10 cellular contexts compared by ENCODE assay signal in the genomic region with DNA sequence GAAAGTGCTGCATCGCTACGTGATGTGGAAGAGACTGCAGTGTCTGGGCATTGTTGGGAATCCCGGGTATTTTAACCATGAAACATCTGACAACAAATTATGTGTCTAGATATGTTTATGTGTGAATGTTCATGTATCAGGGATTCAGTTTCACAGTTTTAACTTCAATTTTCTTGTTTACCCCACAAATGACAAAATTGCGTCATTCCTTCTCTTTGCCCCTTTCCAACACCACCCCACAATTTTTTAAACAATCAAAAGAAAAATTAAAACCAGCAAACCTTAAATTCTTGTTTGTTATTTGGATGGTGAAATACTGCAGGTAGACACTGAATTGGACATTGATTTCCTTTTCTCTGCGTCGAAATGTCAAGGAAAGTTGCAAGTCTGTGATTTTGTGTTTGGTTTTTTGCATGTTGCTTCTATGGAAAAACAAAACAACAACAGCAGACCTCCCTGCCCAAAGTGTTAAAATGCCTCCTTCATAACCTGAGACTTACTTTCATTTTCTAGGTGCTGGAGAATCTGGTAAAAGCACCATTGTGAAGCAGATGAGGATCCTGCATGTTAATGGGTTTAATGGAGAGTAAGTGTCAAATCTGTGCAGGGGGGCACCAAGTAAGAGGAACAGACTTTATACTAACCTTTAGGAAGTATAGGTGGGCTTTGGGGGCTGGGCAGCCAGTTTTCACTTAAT. TPM values are rescaled to one million over a fixed set of nuclear protein-coding genes. Genes with fewer than 3 reads are reported as not detected.
DNase-seq lines count a peak whose midpoint lies in the region; ATAC-seq and TF ChIP-seq lines count a peak whose summit lies in the region.
"Had no signal": no experiment of that assay in that cellular context is flagged by ENCODE, and none has a peak within 500 bp of the region (broad histone marks: within the 10 kb centered on the region; RNA-seq: fewer than 3 reads in every experiment).

No MANE protein-coding gene starts in this region.

- no peaks in the 10 kb centered on the region for H3K36me3 ChIP-seq in hepatocyte (replicated peaks; ENCODE audit: insufficient read depth, low read depth)
- H3K36me3 ChIP-seq in stomach smooth muscle (ENCODE audit: control insufficient read depth in 2 of 2, insufficient read depth in 2 of 2, low read length in 2 of 2): peaks cover 0 to 2% of the 10 kb centered on the region in 2 donors

- no peak overlapping the region for H2AFZ ChIP-seq in hepatocyte

- no peaks in the 10 kb centered on the region for H3K27me3 Mint-ChIP-seq in activated T-cell treated with anti-CD3 and anti-CD28 coated beads, Interleukin-2, amount 50 U/mL, for 24 hours
- no peaks in the 10 kb centered on the region for H3K27me3 Mint-ChIP-seq in activated CD8-positive, alpha-beta T cell treated with anti-CD3 and anti-CD28 coated beads for 36 hours

- H3K4me3 Mint-ChIP-seq in activated T-cell treated with anti-CD3 and anti-CD28 coated beads, Interleukin-2, amount 50 U/mL, for 24 hours: peak overlapping the region; percentile 91
- H3K4me3 Mint-ChIP-seq in activated CD8-positive, alpha-beta T cell treated with anti-CD3 and anti-CD28 coated beads for 36 hours: peak overlapping the region; percentile 99

- H3K9me3 Mint-ChIP-seq in activated T-cell treated with anti-CD3 and anti-CD28 coated beads, Interleukin-2, amount 50 U/mL, for 24 hours: no peaks in the 10 kb centered on the region
- H3K9me3 Mint-ChIP-seq in activated CD8-positive, alpha-beta T cell treated with anti-CD3 and anti-CD28 coated beads for 36 hours: no peaks in the 10 kb centered on the region

- H3K79me2 ChIP-seq in hepatocyte: peaks cover 85% of the 10 kb centered on the region

- H3K9me2 ChIP-seq in hepatocyte (replicated peaks; ENCODE audit: insufficient read depth): no peaks in the 10 kb centered on the region

- H3K9ac ChIP-seq in stomach smooth muscle (ENCODE audit: low read length in 2 of 2): peak overlapping the region in 1 of 2 donors; percentile 37

- H3K4me1 ChIP-seq in hepatocyte (ENCODE audit: insufficient read depth): peaks cover 52% of the 10 kb centered on the region
- H3K4me1 ChIP-seq in stomach smooth muscle (ENCODE audit: control insufficient read depth, insufficient read depth, low read length): peaks cover 62% of the 10 kb centered on the region

- DNase-seq in activated T-cell treated with anti-CD3 and anti-CD28 coated beads, Interleukin-2, amount 50 U/mL, for 24 hours: no peak
- no peak for DNase-seq in activated T-cell treated with anti-CD3 and anti-CD28 coated beads, Interleukin-2, amount 50 U/mL, for 1 hour
- no peak for DNase-seq in activated CD8-positive, alpha-beta T cell treated with anti-CD3 and anti-CD28 coated beads for 36 hours
- DNase-seq in hepatocyte (ENCODE audit: low spot score) (no peak), NCI-H510A treated with DMSO at 0.1 percent for 48 hours (lab: John Stamatoyannopoulos, UW) (no peak), C1 segment of cervical spinal cord (lab: John Stamatoyannopoulos, UW) (no peak), SKM-1 treated with dmso at 0.1 percent for 144 hours (lab: John Stamatoyannopoulos, UW; ENCODE audit: unreplicated experiment) (no peak)
- DNase-seq: effector CD8-positive, alpha-beta T cell had no signal

- intact Hi-C loops in activated CD8-positive, alpha-beta T cell treated with anti-CD3 and anti-CD28 coated beads for 36 hours (cut with micrococcal nuclease): no loop called here

- H3K27ac ChIP-seq in hepatocyte: peak overlapping the region; percentile 100
- no peak overlapping the region for H3K27ac ChIP-seq in stomach smooth muscle (ENCODE audit: low read length)

- H3K36me3 Mint-ChIP-seq in activated T-cell treated with anti-CD3 and anti-CD28 coated beads, Interleukin-2, amount 50 U/mL, for 24 hours (ENCODE audit: low read depth): peaks cover 79% of the 10 kb centered on the region
- peaks cover 64% of the 10 kb centered on the region for H3K36me3 Mint-ChIP-seq in activated CD8-positive, alpha-beta T cell treated with anti-CD3 and anti-CD28 coated beads for 36 hours (ENCODE audit: low read depth)

- peak overlapping the region; percentile 83 for H3K4me2 ChIP-seq in hepatocyte

- H3K27ac Mint-ChIP-seq in activated T-cell treated with anti-CD3 and anti-CD28 coated beads, Interleukin-2, amount 50 U/mL, for 24 hours: peak overlapping the region; percentile 95
- H3K27ac Mint-ChIP-seq in activated CD8-positive, alpha-beta T cell treated with anti-CD3 and anti-CD28 coated beads for 36 hours: peak overlapping the region; percentile 90

- no peaks in the 10 kb centered on the region for H3K9me3 ChIP-seq in hepatocyte (ENCODE audit: low read depth)
- no peaks in the 10 kb centered on the region for H3K9me3 ChIP-seq in stomach smooth muscle (ENCODE audit: control insufficient read depth in 2 of 2, low read length in 2 of 2)
- H3K9me3 ChIP-seq: tibial nerve had no signal

- peaks cover 69% of the 10 kb centered on the region for H3K4me1 Mint-ChIP-seq in activated T-cell treated with anti-CD3 and anti-CD28 coated beads, Interleukin-2, amount 50 U/mL, for 24 hours (ENCODE audit: low read depth)
- peaks cover 61% of the 10 kb centered on the region for H3K4me1 Mint-ChIP-seq in activated CD8-positive, alpha-beta T cell treated with anti-CD3 and anti-CD28 coated beads for 36 hours (ENCODE audit: low read depth)

- CTCF ChIA-PET in activated CD8-positive, alpha-beta T cell treated with anti-CD3 and anti-CD28 coated beads for 36 hours (lab: Charles Lee): no interaction called here

- peaks cover 75% of the 10 kb centered on the region for H4K20me1 ChIP-seq in hepatocyte (ENCODE audit: insufficient read depth, poor library complexity, severe bottlenecking)

- no peak for TF ChIP-seq CTCF in activated CD8-positive, alpha-beta T cell treated with anti-CD3 and anti-CD28 coated beads for 36 hours (IDR thresholded peaks at IDR 0.05)
- no peak for TF ChIP-seq CTCF in hepatocyte (IDR thresholded peaks at IDR 0.05; ENCODE audit: poor library complexity)

- no peaks in the 10 kb centered on the region for H3K27me3 ChIP-seq in hepatocyte
- no peaks in the 10 kb centered on the region for H3K27me3 ChIP-seq in stomach smooth muscle (ENCODE audit: control insufficient read depth in 1 of 2, insufficient read depth in 2 of 2, low read length in 2 of 2)
- H3K27me3 ChIP-seq: tibial nerve had no signal

- ATAC-seq in activated CD8-positive, alpha-beta T cell treated with anti-CD3 and anti-CD28 coated beads for 36 hours: no peak

- H3K4me3 ChIP-seq in hepatocyte (no peak overlapping the region), stomach smooth muscle (ENCODE audit: low read length in 2 of 2) (peak overlapping the region; percentile 13 to 47)
- H3K4me3 ChIP-seq: tibial nerve had no signal

- 45% methylated on average over 6 of the region's 6 CpGs for WGBS in hepatocyte (ENCODE audit: low lambda C conversion rate, missing lambda C conversion rate)

- POLR2A ChIA-PET in activated CD8-positive, alpha-beta T cell treated with anti-CD3 and anti-CD28 coated beads for 36 hours (lab: Charles Lee): no interaction called here

RNA-seq across cellular contexts. Expression of a gene that starts 42.7 kb away (rescaled TPM):
- total RNA-seq in activated CD8-positive, alpha-beta T cell treated with anti-CD3 and anti-CD28 coated beads for 36 hours: 100 to 1,000 TPM; 703 to 723 TPM
- 841 and 897 TPM in 2 replicates for total RNA-seq in hepatocyte
- 1,649 and 1,702 TPM in 2 replicates for polyA plus RNA-seq in hepatocyte

RNA-seq across cellular contexts. Expression of a gene that starts 44.5 kb away (rescaled TPM):
- total RNA-seq in activated CD8-positive, alpha-beta T cell treated with anti-CD3 and anti-CD28 coated beads for 36 hours: 1 to 10 TPM; 1.7 to 2.0 TPM
- total RNA-seq in hepatocyte: 0.16 TPM in 1 of 2 replicates, not detected in the other
- polyA plus RNA-seq in hepatocyte: 0.97 and 0.98 TPM in 2 replicates
